Comparison of ENCODE assay signal across 17 cellular contexts in genomic region chr4:39978904-39979303, GRCh38. TPM values are rescaled to one million over a fixed set of nuclear protein-coding genes. Genes with fewer than 3 reads are reported as not detected.
DNase-seq lines count a peak whose midpoint lies in the region; ATAC-seq, FAIRE-seq and TF ChIP-seq lines count a peak whose summit lies in the region.
"Had no signal": no experiment of that assay in that cellular context is flagged by ENCODE, and none has a peak within 500 bp of the region (broad histone marks: within the 10 kb centered on the region; RNA-seq: fewer than 3 reads in every experiment).

No MANE protein-coding gene starts in this region.

- H3K4me1 Mint-ChIP-seq in naive thymus-derived CD4-positive, alpha-beta T cell, result peaks cover 18 to 32% (median 21%) of the 10 kb centered on the region in 7 donors

- FAIRE-seq in TTC549 (lab: Jason Lieb, UNC), result peak; percentile 19

- peak overlapping the region in 6 of 9 donors; percentile 32 to 91 (median 50) for H3K27ac Mint-ChIP-seq in naive thymus-derived CD4-positive, alpha-beta T cell

- H3K9ac ChIP-seq in DND-41 (ENCODE audit: low read depth, low read length), result 0 out of 2 replicates have a peak overlapping the region, but pooled peaks have one; percentile 98

- H3K9me3 Mint-ChIP-seq in naive thymus-derived CD4-positive, alpha-beta T cell, result peaks cover 0 to 3% (median 0%) of the 10 kb centered on the region in 11 donors
- H3K9me3 Mint-ChIP-seq: CD8-positive, alpha-beta T cell had no signal

- H3K36me3 Mint-ChIP-seq in naive thymus-derived CD4-positive, alpha-beta T cell, result peaks cover 0 to 14% (median 13%) of the 10 kb centered on the region in 5 donors

- H3K27me3 ChIP-seq in DND-41 (ENCODE audit: insufficient read depth, low read length, poor library complexity), result no peaks in the 10 kb centered on the region
- no peaks in the 10 kb centered on the region for H3K27me3 ChIP-seq in naive thymus-derived CD4-positive, alpha-beta T cell (ENCODE audit: control insufficient read depth in 2 of 2, insufficient read depth in 2 of 2, low read length in 2 of 2)
- H3K27me3 ChIP-seq: transverse colon had no signal

- peaks cover 25% of the 10 kb centered on the region for H3K36me3 ChIP-seq in DND-41 (ENCODE audit: insufficient read depth, low read length)
- peaks cover 0 to 20% (median 0%) of the 10 kb centered on the region in 3 experiments for H3K36me3 ChIP-seq in naive thymus-derived CD4-positive, alpha-beta T cell (ENCODE audit: control insufficient read depth in 2 of 3, insufficient read depth in 3 of 3, low read length in 3 of 3)

- no peaks in the 10 kb centered on the region for H3K27me3 Mint-ChIP-seq in naive thymus-derived CD4-positive, alpha-beta T cell

- peaks cover 35% of the 10 kb centered on the region for H3K4me1 ChIP-seq in DND-41 (ENCODE audit: insufficient read depth, low read length)
- peaks cover 3 to 18% of the 10 kb centered on the region in 2 donors for H3K4me1 ChIP-seq in naive thymus-derived CD4-positive, alpha-beta T cell (ENCODE audit: control insufficient read depth in 2 of 2, insufficient read depth in 2 of 2, low read length in 2 of 2)

- H3K9me3 ChIP-seq in DND-41 (ENCODE audit: insufficient read depth, low read length, severe bottlenecking), result no peaks in the 10 kb centered on the region
- no peaks in the 10 kb centered on the region for H3K9me3 ChIP-seq in naive thymus-derived CD4-positive, alpha-beta T cell (ENCODE audit: control insufficient read depth in 2 of 3, low read length in 3 of 3)
- H3K9me3 ChIP-seq: transverse colon had no signal

- no peak for TF ChIP-seq CTCF in DND-41 (IDR thresholded peaks at IDR 0.05; ENCODE audit: borderline replicate concordance, extremely low read depth, low read length, poor library complexity, severe bottlenecking)

- CTCF ChIA-PET in naive thymus-derived CD4-positive, alpha-beta T cell (lab: Charles Lee), result interaction anchor here (0.6 to 2.1 kb wide), 12 partner anchors 72 to 767 kb away, joined by 3 to 13 read pairs (median 4); partner anchors contain the start of genes UBE2K and UGDH

- H3K4me2 ChIP-seq in DND-41 (ENCODE audit: insufficient read depth, low read length), result peak overlapping the region; percentile 81; the same call in 1 of the 2 replicates

- POLR2A ChIA-PET in naive thymus-derived CD4-positive, alpha-beta T cell (lab: Charles Lee), result interaction anchor here (0.8 to 1.7 kb wide), 4 partner anchors 77 to 520 kb away, joined by 4 to 9 read pairs (median 6); partner anchors contain the start of genes LIAS, N4BP2, RPL9 and UBE2K

- intact Hi-C loops in naive thymus-derived CD4-positive, alpha-beta T cell (cut with micrococcal nuclease), result loop anchor here (1.0 to 10.0 kb wide), 11 partner anchors 47 to 916 kb away; partner anchors contain the start of genes RFC1 (in 1 of the 2) and RHOH (in 1 of the 2)
- intact Hi-C loops in posterior vena cava (cut with DNase I), result loop anchor here (5.0 to 10.0 kb wide), 2 partner anchors 277 to 514 kb away; no protein-coding TSS in a partner anchor

- peaks cover 26% of the 10 kb centered on the region for H4K20me1 ChIP-seq in DND-41 (ENCODE audit: insufficient read depth, low read length)

- H3K79me2 ChIP-seq in DND-41 (ENCODE audit: insufficient read depth, low read length), result peaks cover 35% of the 10 kb centered on the region

- peak overlapping the region; percentile 17; the same call in 1 of the 2 replicates for H2AFZ ChIP-seq in DND-41 (ENCODE audit: low read depth, low read length)

- no peak overlapping the region; the same call in 1 of the 2 replicates for H3K27ac ChIP-seq in DND-41 (ENCODE audit: low read length)
- no peak overlapping the region for H3K27ac ChIP-seq in naive thymus-derived CD4-positive, alpha-beta T cell (ENCODE audit: low read depth, low read length)

- H3K4me3 ChIP-seq in DND-41 (ENCODE audit: low read depth in 1 of 2, low read length in 2 of 2), result no peak overlapping the region
- H3K4me3 ChIP-seq in naive thymus-derived CD4-positive, alpha-beta T cell (ENCODE audit: low read length), result no peak overlapping the region

- peak overlapping the region in 7 of 10 donors; percentile 21 to 87 (median 37) for H3K4me3 Mint-ChIP-seq in naive thymus-derived CD4-positive, alpha-beta T cell

- ATAC-seq in DND-41 (ENCODE audit: insufficient read depth, low read depth), result no peak
- no peak for ATAC-seq in naive thymus-derived CD4-positive, alpha-beta T cell
- no peak for ATAC-seq in GM18868 (IDR thresholded peaks at IDR 0.05; ENCODE audit: unreplicated experiment)
- ATAC-seq in HG03354 (IDR thresholded peaks at IDR 0.05; ENCODE audit: poor library complexity, severe bottlenecking, unreplicated experiment), result no peak
- ATAC-seq: activated CD4-positive, CD25-positive, alpha-beta regulatory T cell treated with anti-CD3 and anti-CD28 coated beads, Interleukin-2, amount 50 U/mL, for 24 hours; CD8-positive, alpha-beta T cell; left colon; SK-N-SH treated with all-trans-retinoic acid at 6 μM for 48 hours had no signal

- DNase-seq in DMS53 (lab: John Stamatoyannopoulos, UW), result peak; percentile 23
- DNase-seq in DMS53 treated with DMSO at 0.1 percent for 48 hours (lab: John Stamatoyannopoulos, UW; ENCODE audit: unreplicated experiment), result no peak
- no peak for DNase-seq in DND-41
- DNase-seq in naive thymus-derived CD4-positive, alpha-beta T cell, result no peak
- no peak for DNase-seq in posterior vena cava (ENCODE audit: low spot score)
- DNase-seq: activated effector memory CD4-positive, alpha-beta T cell treated with Interleukin-2 at 50 U/mL for 16 hours; CD8-positive, alpha-beta T cell; hippocampal formation; left colon; MV-4-11; stimulated activated CD4-positive, alpha-beta T cell treated with anti-CD3 and anti-CD28 coated beads, Interleukin-2, amount 100 ng/mL, for 24 hours; transverse colon had no signal

RNA-seq across cellular contexts. Expression of gene PDS5A, which starts 1.2 kb away (rescaled TPM):
- total RNA-seq in naive thymus-derived CD4-positive, alpha-beta T cell, result 100 to 1,000 TPM in 2 of 5 experiments, 10 to 100 TPM in 3; 92.7 to 102 (median 98.5) TPM
- polyA plus RNA-seq in naive thymus-derived CD4-positive, alpha-beta T cell, result 10 to 100 TPM; 42.8 to 48.4 TPM
- total RNA-seq in posterior vena cava, result 10 to 100 TPM; 52.3 to 56.6 TPM
